Comparison of ENCODE assay signal across 26 cellular contexts in genomic region chr10:102139281-102140110, GRCh38. TPM values are rescaled to one million over a fixed set of nuclear protein-coding genes. Genes with fewer than 3 reads are reported as not detected.
DNase-seq lines count a peak whose midpoint lies in the region; ATAC-seq, FAIRE-seq and TF ChIP-seq lines count a peak whose summit lies in the region.
"Had no signal": no experiment of that assay in that cellular context is flagged by ENCODE, and none has a peak within 500 bp of the region (broad histone marks: within the 10 kb centered on the region; RNA-seq: fewer than 3 reads in every experiment).

No MANE protein-coding gene starts in this region.

- peak overlapping the region; percentile 22 for H3K4me3 Mint-ChIP-seq in astrocyte (ENCODE audit: unreplicated experiment)
- no peak overlapping the region for H3K4me3 Mint-ChIP-seq in stimulated activated naive B cell treated with anti-CD40 and anti-IgM and Interleukin-4, amounts not matched to agents 10 μg/mL and 1 μg/mL and 100 μg/mL, for 72 hours
- H3K4me3 Mint-ChIP-seq: CD8-positive, alpha-beta memory T cell had no signal

- in situ Hi-C loops in GM18951 (cut with MboI; ENCODE audit: low sequenced_read_pairs, unreplicated experiment) = no loop called here

- H3K36me3 ChIP-seq in astrocyte (ENCODE audit: insufficient read depth, low read length) = peaks cover 57% of the 10 kb centered on the region

- no peak overlapping the region for H3K4me3 ChIP-seq in astrocyte (ENCODE audit: insufficient read depth, low read depth, low read length)
- H3K4me3 ChIP-seq: GM23248, HAP-1, PC-9 had no signal

- intact Hi-C loops in left colon (cut with DNase I, micrococcal nuclease) = no loop called here

- H3K27me3 ChIP-seq in astrocyte (ENCODE audit: insufficient read depth, low read length) = no peaks in the 10 kb centered on the region

- H4K20me1 ChIP-seq in astrocyte (ENCODE audit: insufficient read depth, low read length) = peaks cover 95% of the 10 kb centered on the region

- no peak overlapping the region for H3K27ac ChIP-seq in astrocyte (ENCODE audit: low read depth, low read length)
- H3K27ac ChIP-seq: GM23248, KMS-11, PC-9 had no signal

- no peak for DNase-seq in activated naive CD4-positive, alpha-beta T cell treated with anti-CD3 and anti-CD28 coated beads, Interleukin-2, amount 50 U/mL, for 72 hours (ENCODE audit: low spot score in 2 of 2)
- DNase-seq in activated naive CD4-positive, alpha-beta T cell treated with Interleukin-2 at 50 U/mL for 16 hours = no peak
- DNase-seq in astrocyte (ENCODE audit: low read depth) = no peak
- no peak for DNase-seq in stimulated activated naive B cell treated with anti-CD40 and anti-IgM and Interleukin-4, amounts not matched to agents 10 μg/mL and 1 μg/mL and 100 μg/mL, for 72 hours
- DNase-seq in left colon = no peak
- DNase-seq: AML-193; C1 segment of cervical spinal cord; CD8-positive, alpha-beta memory T cell; GM23248; IMR-90; NCI-H1105; NCI-H146; NCI-H2029; NCI-H226; NCI-H510A treated with DMSO at 0.1 percent for 48 hours; NCI-H748 treated with DMSO at 0.1 percent for 48 hours; PC-9; RPMI8226; SIG-M5; SK-N-SH had no signal

- H2AFZ ChIP-seq in astrocyte (ENCODE audit: low read depth, low read length) = no peak overlapping the region
- H2AFZ ChIP-seq: GM23248, PC-9 had no signal

- no peak for TF ChIP-seq CTCF in astrocyte (IDR thresholded peaks at IDR 0.05; ENCODE audit: insufficient read depth, low read depth, low read length)

- ATAC-seq in activated naive CD4-positive, alpha-beta T cell treated with anti-CD3 and anti-CD28 coated beads, Interleukin-2, amount 50 U/mL, for 72 hours = no peak
- no peak for ATAC-seq in stimulated activated naive B cell treated with anti-CD40 and anti-IgM and Interleukin-4, amounts not matched to agents 10 μg/mL and 1 μg/mL and 100 μg/mL, for 72 hours (replicated peaks)
- ATAC-seq in GM19395 (IDR thresholded peaks at IDR 0.05; ENCODE audit: unreplicated experiment) (no peak), left colon (no peak)

- no peaks in the 10 kb centered on the region for H3K9me3 ChIP-seq in astrocyte (ENCODE audit: insufficient read depth, low read depth, low read length)
- H3K9me3 ChIP-seq: HAP-1, SK-N-SH had no signal

- H3K9me3 Mint-ChIP-seq in activated naive CD4-positive, alpha-beta T cell treated with anti-CD3 and anti-CD28 coated beads, Interleukin-2, amount 50 U/mL, for 72 hours = no peaks in the 10 kb centered on the region
- H3K9me3 Mint-ChIP-seq in astrocyte (ENCODE audit: unreplicated experiment) = no peaks in the 10 kb centered on the region
- no peaks in the 10 kb centered on the region for H3K9me3 Mint-ChIP-seq in stimulated activated naive B cell treated with anti-CD40 and anti-IgM and Interleukin-4, amounts not matched to agents 10 μg/mL and 1 μg/mL and 100 μg/mL, for 72 hours
- H3K9me3 Mint-ChIP-seq: CD8-positive, alpha-beta memory T cell had no signal

- peaks cover 94% of the 10 kb centered on the region for H3K79me2 ChIP-seq in astrocyte (ENCODE audit: insufficient read depth, low read length)

- peaks cover 36% of the 10 kb centered on the region for H3K4me1 Mint-ChIP-seq in astrocyte (ENCODE audit: low read depth, unreplicated experiment)
- H3K4me1 Mint-ChIP-seq in stimulated activated naive B cell treated with anti-CD40 and anti-IgM and Interleukin-4, amounts not matched to agents 10 μg/mL and 1 μg/mL and 100 μg/mL, for 72 hours = peaks cover 29 to 52% of the 10 kb centered on the region in 2 donors

- H3K36me3 Mint-ChIP-seq in activated naive CD4-positive, alpha-beta T cell treated with anti-CD3 and anti-CD28 coated beads, Interleukin-2, amount 50 U/mL, for 72 hours = peaks cover 30 to 37% of the 10 kb centered on the region in 2 donors
- H3K36me3 Mint-ChIP-seq in astrocyte (ENCODE audit: low read depth, unreplicated experiment) = peaks cover 41% of the 10 kb centered on the region
- peaks cover 49 to 68% of the 10 kb centered on the region in 2 donors for H3K36me3 Mint-ChIP-seq in stimulated activated naive B cell treated with anti-CD40 and anti-IgM and Interleukin-4, amounts not matched to agents 10 μg/mL and 1 μg/mL and 100 μg/mL, for 72 hours

- no peak overlapping the region for H3K4me2 ChIP-seq in astrocyte (ENCODE audit: low read length)
- H3K4me2 ChIP-seq: KMS-11, PC-9, SK-N-SH had no signal

- TF ChIP-seq POLR2A in GM18951 (IDR thresholded peaks at IDR 0.05; ENCODE audit: extremely low read depth, insufficient read depth, insufficient read length) = peak; percentile 7

- no peak for FAIRE-seq in astrocyte (lab: Jason Lieb, UNC)
- FAIRE-seq: G401.6, GM12892 had no signal

- peaks cover 10% of the 10 kb centered on the region for H3K4me1 ChIP-seq in astrocyte (ENCODE audit: insufficient read depth, low read length)

- H3K27me3 Mint-ChIP-seq in astrocyte (ENCODE audit: low read depth, unreplicated experiment) = no peaks in the 10 kb centered on the region
- H3K27me3 Mint-ChIP-seq in stimulated activated naive B cell treated with anti-CD40 and anti-IgM and Interleukin-4, amounts not matched to agents 10 μg/mL and 1 μg/mL and 100 μg/mL, for 72 hours = no peaks in the 10 kb centered on the region

- no peak overlapping the region for H3K9ac ChIP-seq in astrocyte (ENCODE audit: low read length)
- H3K9ac ChIP-seq: GM23248, KMS-11, SK-N-SH had no signal

- peak overlapping the region; percentile 68 to 75 for H3K27ac Mint-ChIP-seq in activated naive CD4-positive, alpha-beta T cell treated with anti-CD3 and anti-CD28 coated beads, Interleukin-2, amount 50 U/mL, for 72 hours
- H3K27ac Mint-ChIP-seq in astrocyte (ENCODE audit: unreplicated experiment) = no peak overlapping the region
- H3K27ac Mint-ChIP-seq in stimulated activated naive B cell treated with anti-CD40 and anti-IgM and Interleukin-4, amounts not matched to agents 10 μg/mL and 1 μg/mL and 100 μg/mL, for 72 hours = peak overlapping the region; percentile 4

RNA-seq across cellular contexts. Expression of gene PPRC1, which starts 6.7 kb away (rescaled TPM):
- 10 to 100 TPM; 54.2 to 59.1 TPM for total RNA-seq in activated naive CD4-positive, alpha-beta T cell treated with anti-CD3 and anti-CD28 coated beads, Interleukin-2, amount 50 U/mL, for 72 hours
- 54.1 and 56.9 TPM in 2 replicates for total RNA-seq in astrocyte
- total RNA-seq in left colon = 10 to 100 TPM; 14.4 to 22.1 TPM

RNA-seq across cellular contexts. Expression of gene NOLC1, which starts 12.7 kb away (rescaled TPM):
- total RNA-seq in activated naive CD4-positive, alpha-beta T cell treated with anti-CD3 and anti-CD28 coated beads, Interleukin-2, amount 50 U/mL, for 72 hours = 100 to 1,000 TPM; 101 to 147 TPM
- total RNA-seq in astrocyte (84.1 and 92.9 TPM in 2 replicates), left colon (10 to 100 TPM; 30.2 to 41.5 TPM)

RNA-seq across cellular contexts. Expression of gene LDB1, which starts 19.3 kb away (rescaled TPM):
- 10 to 100 TPM; 68.7 to 94.9 TPM for total RNA-seq in activated naive CD4-positive, alpha-beta T cell treated with anti-CD3 and anti-CD28 coated beads, Interleukin-2, amount 50 U/mL, for 72 hours
- total RNA-seq in astrocyte (126 and 134 TPM in 2 replicates), left colon (10 to 100 TPM; 29.5 to 34.6 TPM)
